ENCODE assay signal across 10 cellular contexts in the genomic region with DNA sequence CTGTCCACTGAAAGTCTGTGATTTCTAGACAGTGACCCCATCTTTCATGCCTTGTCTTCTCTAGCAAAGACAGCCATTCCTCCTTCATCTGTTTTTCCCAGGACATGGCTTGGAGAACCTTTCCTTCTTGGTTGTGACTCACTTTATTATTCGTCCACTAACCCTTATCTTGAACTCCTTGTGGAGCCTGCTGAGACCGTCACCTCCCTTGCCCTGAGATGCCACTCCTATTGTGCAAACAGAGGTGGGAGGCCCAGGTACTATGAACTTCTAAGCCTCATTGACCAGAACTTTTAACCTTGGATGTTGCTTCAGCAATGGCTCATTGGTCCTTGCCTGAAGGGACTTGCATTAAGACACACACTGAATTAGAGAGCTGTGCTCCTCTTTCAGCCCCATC.
"Had no signal": no experiment of that assay in that cellular context is flagged by ENCODE, and none has a peak within 500 bp of the region (broad histone marks: within the 10 kb centered on the region; RNA-seq: fewer than 3 reads in every experiment).

No MANE protein-coding gene starts in this region.

- ATAC-seq: activated CD8-positive, alpha-beta T cell treated with anti-CD3 and anti-CD28 coated beads, Interleukin-2, amount 10 ng/mL, durations not matched to agents 7 days and 5 days; activated naive CD8-positive, alpha-beta T cell treated with anti-CD3 and anti-CD28 coated beads, Interleukin-2, amount 50 U/mL, for 24 hours had no signal

- H3K4me3 ChIP-seq: cardiac muscle cell, gastrocnemius medialis, ovary, vagina had no signal

- H3K9me3 ChIP-seq: gastrocnemius medialis, ovary, vagina had no signal

- DNase-seq: activated CD8-positive, alpha-beta T cell treated with anti-CD3 and anti-CD28 coated beads, Interleukin-2, amount 10 ng/mL, durations not matched to agents 7 days and 5 days; activated naive CD4-positive, alpha-beta T cell treated with Interleukin-2 at 50 U/mL for 16 hours; activated naive CD8-positive, alpha-beta T cell treated with anti-CD3 and anti-CD28 coated beads, Interleukin-2, amount 50 U/mL, for 24 hours; gastrocnemius medialis; ovary; retina; T1000 had no signal

- FAIRE-seq: astrocyte had no signal

- H3K27me3 ChIP-seq: ovary, vagina had no signal

- H3K27ac ChIP-seq: cardiac muscle cell, gastrocnemius medialis, ovary, vagina had no signal

- H3K36me3 ChIP-seq: cardiac muscle cell, gastrocnemius medialis, ovary, vagina had no signal

- H3K4me1 ChIP-seq: gastrocnemius medialis had no signal
